In genomic region chr3:129180461-129180860, GRCh38 we compare ENCODE assay signal across 8 cellular contexts. TPM values are rescaled to one million over a fixed set of nuclear protein-coding genes. Genes with fewer than 3 reads are reported as not detected.
DNase-seq lines count a peak whose midpoint lies in the region; ATAC-seq and TF ChIP-seq lines count a peak whose summit lies in the region.

No MANE protein-coding gene starts in this region.

- peaks cover 63% of the 10 kb centered on the region for H3K36me3 Mint-ChIP-seq in activated naive CD4-positive, alpha-beta T cell treated with anti-CD3 and anti-CD28 coated beads, Interleukin-2, amount 10 ng/mL, durations not matched to agents 7 days and 5 days
- peaks cover 75% of the 10 kb centered on the region for H3K36me3 Mint-ChIP-seq in activated naive CD8-positive, alpha-beta T cell treated with anti-CD3 and anti-CD28 coated beads for 36 hours
- peaks cover 26% of the 10 kb centered on the region for H3K36me3 Mint-ChIP-seq in type B pancreatic cell

- H3K9me3 Mint-ChIP-seq in activated naive CD4-positive, alpha-beta T cell treated with anti-CD3 and anti-CD28 coated beads, Interleukin-2, amount 10 ng/mL, durations not matched to agents 7 days and 5 days = no peaks in the 10 kb centered on the region
- H3K9me3 Mint-ChIP-seq in activated naive CD8-positive, alpha-beta T cell treated with anti-CD3 and anti-CD28 coated beads for 36 hours = peaks cover 3% of the 10 kb centered on the region
- no peaks in the 10 kb centered on the region for H3K9me3 Mint-ChIP-seq in type B pancreatic cell

- WGBS in right lobe of liver (ENCODE audit: insufficient coverage, low coverage, low lambda C conversion rate, missing lambda C conversion rate) = 15% methylated on average over 1 of the region's 1 CpG

- intact Hi-C loops in right lobe of liver (cut with DNase I) = no loop called here

- peak overlapping the region; percentile 45 for H3K27ac Mint-ChIP-seq in activated naive CD4-positive, alpha-beta T cell treated with anti-CD3 and anti-CD28 coated beads, Interleukin-2, amount 10 ng/mL, durations not matched to agents 7 days and 5 days
- H3K27ac Mint-ChIP-seq in activated naive CD8-positive, alpha-beta T cell treated with anti-CD3 and anti-CD28 coated beads for 36 hours = peak overlapping the region; percentile 100
- H3K27ac Mint-ChIP-seq in type B pancreatic cell = peak overlapping the region; percentile 96

- H3K27me3 ChIP-seq in right lobe of liver = no peaks in the 10 kb centered on the region

- peak overlapping the region; percentile 95 to 99 (median 98) for H3K4me3 ChIP-seq in right lobe of liver

- ATAC-seq in right lobe of liver (no peak), HG03521 (IDR thresholded peaks at IDR 0.05; ENCODE audit: unreplicated experiment) (no peak)

- H3K27ac ChIP-seq in right lobe of liver = peak overlapping the region; percentile 17 to 100 (median 99)

- no peaks in the 10 kb centered on the region for H3K27me3 Mint-ChIP-seq in activated naive CD4-positive, alpha-beta T cell treated with anti-CD3 and anti-CD28 coated beads, Interleukin-2, amount 10 ng/mL, durations not matched to agents 7 days and 5 days
- H3K27me3 Mint-ChIP-seq in activated naive CD8-positive, alpha-beta T cell treated with anti-CD3 and anti-CD28 coated beads for 36 hours = peaks cover 3% of the 10 kb centered on the region
- H3K27me3 Mint-ChIP-seq in type B pancreatic cell = no peaks in the 10 kb centered on the region

- H3K36me3 ChIP-seq in right lobe of liver = peaks cover 0 to 19% (median 8%) of the 10 kb centered on the region in 4 donors

- peak overlapping the region; percentile 95 for H3K4me3 Mint-ChIP-seq in activated naive CD4-positive, alpha-beta T cell treated with anti-CD3 and anti-CD28 coated beads, Interleukin-2, amount 10 ng/mL, durations not matched to agents 7 days and 5 days
- H3K4me3 Mint-ChIP-seq in activated naive CD8-positive, alpha-beta T cell treated with anti-CD3 and anti-CD28 coated beads for 36 hours = peak overlapping the region; percentile 97
- H3K4me3 Mint-ChIP-seq in type B pancreatic cell = peak overlapping the region; percentile 77

- H3K9me3 ChIP-seq in right lobe of liver = no peaks in the 10 kb centered on the region

- H3K4me1 ChIP-seq in right lobe of liver = peaks cover 0 to 70% (median 24%) of the 10 kb centered on the region in 4 donors

- TF ChIP-seq CTCF in right lobe of liver (IDR thresholded peaks at IDR 0.05) (no peak), type B pancreatic cell (conservative IDR thresholded peaks at IDR 0.05) (no peak)

- CTCF ChIA-PET in activated naive CD4-positive, alpha-beta T cell treated with anti-CD3 and anti-CD28 coated beads, Interleukin-2, amount 10 ng/mL, durations not matched to agents 7 days and 5 days (lab: Charles Lee) = interaction anchor here (6.2 kb wide), 1 partner anchor 65 kb away, joined by 30 read pairs; no protein-coding TSS in a partner anchor

- no peak for TF ChIP-seq POLR2A in right lobe of liver (IDR thresholded peaks at IDR 0.05)

- no peak for DNase-seq in activated naive CD4-positive, alpha-beta T cell treated with anti-CD3 and anti-CD28 coated beads, Interleukin-2, amount 10 ng/mL, durations not matched to agents 7 days and 5 days
- no peak for DNase-seq in activated naive CD4-positive, alpha-beta T cell (lab: John Stamatoyannopoulos, UW)
- no peak for DNase-seq in activated naive CD8-positive, alpha-beta T cell treated with anti-CD3 and anti-CD28 coated beads for 36 hours
- no peak for DNase-seq in right lobe of liver
- DNase-seq in type B pancreatic cell (ENCODE audit: extremely low spot score, unreplicated experiment) = no peak
- no peak for DNase-seq in NCI-H2171 treated with DMSO at 0.1 percent for 48 hours (lab: John Stamatoyannopoulos, UW)
- no peak for DNase-seq in NCI-H187 treated with DMSO at 0.1 percent for 48 hours (lab: John Stamatoyannopoulos, UW)

- H3K4me1 Mint-ChIP-seq in activated naive CD4-positive, alpha-beta T cell treated with anti-CD3 and anti-CD28 coated beads, Interleukin-2, amount 10 ng/mL, durations not matched to agents 7 days and 5 days = peaks cover 68% of the 10 kb centered on the region
- H3K4me1 Mint-ChIP-seq in activated naive CD8-positive, alpha-beta T cell treated with anti-CD3 and anti-CD28 coated beads for 36 hours = peaks cover 51% of the 10 kb centered on the region
- peaks cover 31% of the 10 kb centered on the region for H3K4me1 Mint-ChIP-seq in type B pancreatic cell (ENCODE audit: unreplicated experiment)

RNA-seq across cellular contexts. Expression of gene CNBP, which starts 3.2 kb away (rescaled TPM):
- total RNA-seq in activated naive CD8-positive, alpha-beta T cell treated with anti-CD3 and anti-CD28 coated beads for 36 hours = 100 to 1,000 TPM; 483 to 487 TPM
- total RNA-seq in right lobe of liver = 100 to 1,000 TPM; 164 to 222 (median 215) TPM
- 238 and 260 TPM in 2 replicates for total RNA-seq in type B pancreatic cell (ENCODE audit: low replicate concordance)

RNA-seq across cellular contexts. Expression of gene ISY1, which starts 19.6 kb away (rescaled TPM):
- 10 to 100 TPM; 77.7 to 80.1 TPM for total RNA-seq in activated naive CD8-positive, alpha-beta T cell treated with anti-CD3 and anti-CD28 coated beads for 36 hours
- total RNA-seq in right lobe of liver (10 to 100 TPM in 2 of 6 experiments, 1 to 10 TPM in 4; 2.8 to 10.8 (median 8.9) TPM), type B pancreatic cell (ENCODE audit: low replicate concordance) (33.2 and 35.6 TPM in 2 replicates)

RNA-seq across cellular contexts. Expression of gene RAB43, which starts 58.9 kb away (rescaled TPM):
- 10 to 100 TPM; 36.9 to 38.8 TPM for total RNA-seq in activated naive CD8-positive, alpha-beta T cell treated with anti-CD3 and anti-CD28 coated beads for 36 hours
- total RNA-seq in right lobe of liver (10 to 100 TPM; 21.8 to 67.2 (median 38.5) TPM), type B pancreatic cell (ENCODE audit: low replicate concordance) (16.2 and 21.1 TPM in 2 replicates)

Comparison
In these comparisons a context has a peak if more than half of its experiments do, and no peak if none do; other contexts are left out.
1. H3K27ac Mint-ChIP-seq: peak in every context shown above with its lines; median percentile 100 in activated naive CD8-positive, alpha-beta T cell treated with anti-CD3 and anti-CD28 coated beads for 36 hours; 96 in type B pancreatic cell; 45 in activated naive CD4-positive, alpha-beta T cell treated with anti-CD3 and anti-CD28 coated beads, Interleukin-2, amount 10 ng/mL, durations not matched to agents 7 days and 5 days.